ENCODE assay signal across 8 cellular contexts in the genomic region with DNA sequence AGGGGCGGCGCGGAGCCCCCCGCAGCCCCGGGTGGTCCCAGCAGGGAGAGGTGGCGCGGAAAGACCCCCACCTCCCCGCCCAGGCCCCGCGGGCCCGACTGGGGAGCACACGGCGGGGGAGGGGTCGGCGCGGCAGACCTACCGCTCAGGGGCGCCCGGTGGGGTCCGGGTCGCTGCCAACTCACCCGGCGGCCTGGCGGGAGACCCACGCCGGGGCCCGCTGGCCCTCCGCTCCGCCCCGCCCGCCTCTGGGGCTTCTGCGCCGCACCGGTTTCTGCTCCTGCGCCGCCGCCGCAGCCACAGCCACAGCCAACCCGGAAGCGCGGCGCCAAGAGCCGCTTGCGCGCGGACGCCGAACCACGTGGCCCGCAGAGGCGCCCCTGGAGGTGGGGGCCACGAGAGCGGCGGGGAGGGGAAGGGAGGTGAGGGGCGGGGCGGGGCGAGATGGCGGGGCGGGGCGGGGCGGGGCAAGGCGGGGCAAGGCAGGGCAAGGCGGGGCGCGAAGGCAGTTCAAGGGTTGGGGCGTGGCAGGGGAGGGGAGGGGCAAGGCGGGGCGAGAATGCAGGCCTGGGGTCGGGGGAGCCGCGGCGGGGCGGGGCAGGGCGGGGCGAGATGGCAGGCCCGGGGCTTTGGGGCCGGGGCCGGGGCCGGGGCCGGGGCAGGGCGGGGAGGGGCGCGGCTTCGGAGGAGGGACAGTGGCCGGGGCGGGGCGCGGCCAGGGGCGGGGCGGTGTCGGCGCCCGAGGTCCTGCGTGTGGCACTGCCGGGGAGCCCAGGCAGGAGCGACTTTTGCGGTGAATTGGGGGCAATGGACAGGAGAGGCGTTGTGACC. TPM values are rescaled to one million over a fixed set of nuclear protein-coding genes. Genes with fewer than 3 reads are reported as not detected.
DNase-seq lines count a peak whose midpoint lies in the region; ATAC-seq, FAIRE-seq and TF ChIP-seq lines count a peak whose summit lies in the region.

A gene (minus strand): TSS at position 307 of the 831 bp plus-strand sequence. CDS start 1,193 bp downstream, outside the sequence.

- peaks cover 0 to 48% of the 10 kb centered on the region in 2 donors for H3K4me1 ChIP-seq in right atrium auricular region

- no peaks in the 10 kb centered on the region for H3K27me3 ChIP-seq in right atrium auricular region

- no peak for FAIRE-seq in urothelium cell line (lab: Jason Lieb, UNC)

- TF ChIP-seq POLR2A in GM18505 (IDR thresholded peaks at IDR 0.05; ENCODE audit: borderline replicate concordance, extremely low read depth, insufficient read depth, insufficient read length) = peak; percentile 77

- peak in 1 of 2 donors; percentile 27 for TF ChIP-seq CTCF in right atrium auricular region (IDR thresholded peaks at IDR 0.05)

- ATAC-seq in GM18505 (IDR thresholded peaks at IDR 0.05; ENCODE audit: unreplicated experiment) (peak; percentile 95), HG02885 (IDR thresholded peaks at IDR 0.05; ENCODE audit: poor library complexity, unreplicated experiment) (peak; percentile 87)

- H3K9me3 ChIP-seq in right atrium auricular region = no peaks in the 10 kb centered on the region

- H3K4me3 ChIP-seq in right atrium auricular region = peak within 1 kb of the TSS; percentile 80 to 100

- H3K27ac ChIP-seq in angular gyrus (ENCODE audit: low read depth, low read length) (peak within 1 kb of the TSS; percentile 51), right atrium auricular region (peak within 1 kb of the TSS; percentile 73 to 88)

- H3K36me3 ChIP-seq in right atrium auricular region = peaks cover 4% of the 10 kb centered on the region

- DNase-seq in NCI-H187 (lab: John Stamatoyannopoulos, UW) (peak; percentile 80 to 92), T-helper 2 cell (peak; percentile 84 to 97 (median 87)), right atrium auricular region (ENCODE audit: low spot score) (peak; percentile 86), pulmonary artery endothelial cell (ENCODE audit: low read depth, low spot score) (peak; percentile 52), urothelium cell line (ENCODE audit: low spot score) (peak; percentile 93)

RNA-seq across cellular contexts. Expression of the gene that starts here (rescaled TPM):
- total RNA-seq in right atrium auricular region = 1 to 10 TPM; 3.7 to 4.5 TPM
- total RNA-seq in pulmonary artery endothelial cell = 6.8 and 8.3 TPM in 2 replicates

Comparison
In these comparisons a context has a peak if more than half of its experiments do, and no peak if none do; other contexts are left out.
1. Peak in every context shown above with its lines: DNase-seq, ATAC-seq, H3K4me3 ChIP-seq and H3K27ac ChIP-seq.